ENCODE assay signal across 1 cellular context in genomic region chr2:23526114-23526513, GRCh38.
TF ChIP-seq lines count a peak whose summit lies in the region.

No MANE protein-coding gene starts in this region.

TF ChIP-seq in GM23338, 12 proteins besides CTCF, POLR2A, EP300 and RAD21 (continued from another document):
- TF ChIP-seq REST (IDR thresholded peaks at IDR 0.05; ENCODE audit: unreplicated experiment) = no peak
- no peak for TF ChIP-seq CREB1 (CRISPR knock-in tag; IDR thresholded peaks at IDR 0.05; ENCODE audit: low read depth)
- no peak for TF ChIP-seq EZH2phosphoT487 (IDR thresholded peaks at IDR 0.05; ENCODE audit: unreplicated experiment)
- TF ChIP-seq POLR2AphosphoS5 (IDR thresholded peaks at IDR 0.05; ENCODE audit: low read depth) = no peak
- no peak for TF ChIP-seq ZNF114 (CRISPR knock-in tag; IDR thresholded peaks at IDR 0.05)
- TF ChIP-seq STAT1 (IDR thresholded peaks at IDR 0.05; ENCODE audit: unreplicated experiment) = no peak
- TF ChIP-seq NANOG (IDR thresholded peaks at IDR 0.05; ENCODE audit: borderline replicate concordance) = no peak
- no peak for TF ChIP-seq ZNF462 (CRISPR knock-in tag; IDR thresholded peaks at IDR 0.05)
- TF ChIP-seq ZNF331 (CRISPR knock-in tag; IDR thresholded peaks at IDR 0.05; ENCODE audit: low read depth) = no peak
- TF ChIP-seq ETS1 (IDR thresholded peaks at IDR 0.05) = no peak
